Comparison of ENCODE assay signal across 16 cellular contexts in genomic region chr18:74982946-74983635, GRCh38.
DNase-seq lines count a peak whose midpoint lies in the region; ATAC-seq and TF ChIP-seq lines count a peak whose summit lies in the region.
"Had no signal": no experiment of that assay in that cellular context is flagged by ENCODE, and none has a peak within 500 bp of the region (broad histone marks: within the 10 kb centered on the region; RNA-seq: fewer than 3 reads in every experiment).

No MANE protein-coding gene starts in this region.

- ATAC-seq in Right ventricle myocardium superior (ENCODE audit: poor library complexity) (peak; percentile 15), Right ventricle myocardium inferior (no peak), left lung (peak; percentile 60), esophagus mucosa (no peak), HG02852 (IDR thresholded peaks at IDR 0.05; ENCODE audit: unreplicated experiment) (no peak)
- ATAC-seq: CD8-positive, alpha-beta T cell; GM12878 had no signal

- H3K27me3 ChIP-seq in left lung (no peaks in the 10 kb centered on the region), tibial nerve (no peaks in the 10 kb centered on the region), sigmoid colon (no peaks in the 10 kb centered on the region)
- H3K27me3 ChIP-seq: SJSA1, testis had no signal

- WGBS in tibial nerve, 2 donors = 51 to 55% methylated on average over 6 of the region's 6 CpGs
- WGBS in sigmoid colon, 2 donors = 35 to 65% methylated on average over 6 of the region's 6 CpGs

- TF ChIP-seq EP300 in tibial nerve (IDR thresholded peaks at IDR 0.05) (peak; percentile 28 to 61), sigmoid colon (IDR thresholded peaks at IDR 0.05) (peak in 2 of 4 donors; percentile 39 to 59)

- no peak overlapping the region for H3K4me3 ChIP-seq in left lung
- H3K4me3 ChIP-seq in tibial nerve = no peak overlapping the region
- no peak overlapping the region for H3K4me3 ChIP-seq in sigmoid colon
- H3K4me3 ChIP-seq: GM12878, SJSA1, testis had no signal

- TF ChIP-seq POLR2A in tibial nerve (IDR thresholded peaks at IDR 0.05) (no peak), sigmoid colon (IDR thresholded peaks at IDR 0.05) (no peak)

- H3K9me3 ChIP-seq in left lung (no peaks in the 10 kb centered on the region), tibial nerve (no peaks in the 10 kb centered on the region), sigmoid colon (no peaks in the 10 kb centered on the region)
- H3K9me3 ChIP-seq: SJSA1, testis had no signal

- TF ChIP-seq CTCF in left lung (IDR thresholded peaks at IDR 0.05) (no peak), tibial nerve (IDR thresholded peaks at IDR 0.05) (no peak), sigmoid colon (IDR thresholded peaks at IDR 0.05) (no peak)

- no peak for DNase-seq in Right ventricle myocardium superior
- DNase-seq in Right ventricle myocardium inferior (ENCODE audit: missing footprints) = no peak
- peak; percentile 19 for DNase-seq in NOMO-1 treated with dmso at 0.1 percent for 144 hours (lab: John Stamatoyannopoulos, UW; ENCODE audit: unreplicated experiment)
- DNase-seq in left lung = no peak
- no peak for DNase-seq in tibial nerve (ENCODE audit: low spot score in 2 of 2)
- DNase-seq in sigmoid colon = no peak
- DNase-seq: activated CD4-positive, alpha-beta T cell treated with anti-CD3 and anti-CD28 coated beads for 48 hours; activated naive CD8-positive, alpha-beta T cell treated with anti-CD3 and anti-CD28 coated beads for 36 hours; CD8-positive, alpha-beta T cell; stimulated activated CD4-positive, alpha-beta T cell treated with anti-CD3 and anti-CD28 coated beads, Interleukin-15, amount 100 ng/mL, for 24 hours; T1000; testis had no signal

- H3K27ac ChIP-seq in left lung (peak overlapping the region; percentile 64 to 75), tibial nerve (peak overlapping the region in 2 of 4 donors; percentile 69 to 76), sigmoid colon (peak overlapping the region in 1 of 4 donors; percentile 28)
- H3K27ac ChIP-seq: SJSA1, testis had no signal

- H3K36me3 ChIP-seq in left lung (peaks cover 0 to 14% of the 10 kb centered on the region in 2 donors), tibial nerve (peaks cover 0 to 5% (median 0%) of the 10 kb centered on the region in 3 donors), sigmoid colon (no peaks in the 10 kb centered on the region)
- H3K36me3 ChIP-seq: SJSA1 had no signal

- intact Hi-C loops in Right ventricle myocardium superior (cut with DNase I) (no loop called here), Right ventricle myocardium inferior (cut with DNase I) (no loop called here), left lung (cut with DNase I) (no loop called here), sigmoid colon (cut with DNase I) (no loop called here)

- H3K4me1 ChIP-seq in left lung (peaks cover 0 to 18% of the 10 kb centered on the region in 2 donors), tibial nerve (peaks cover 0 to 9% (median 4%) of the 10 kb centered on the region in 4 donors), sigmoid colon (no peaks in the 10 kb centered on the region)
- H3K4me1 ChIP-seq: SJSA1, testis had no signal

Comparison
In these comparisons a context has a peak if more than half of its experiments do, and no peak if none do; other contexts are left out.
1. ATAC-seq: peak in Right ventricle myocardium superior (single experiment) and left lung (single experiment); none in Right ventricle myocardium inferior (single experiment), esophagus mucosa (single experiment) and HG02852 (single experiment).